Comparison of ENCODE assay signal across 10 cellular contexts in genomic region chr3:103127737-103128136, GRCh38.
DNase-seq lines count a peak whose midpoint lies in the region; ATAC-seq and TF ChIP-seq lines count a peak whose summit lies in the region.
"Had no signal": no experiment of that assay in that cellular context is flagged by ENCODE, and none has a peak within 500 bp of the region (broad histone marks: within the 10 kb centered on the region; RNA-seq: fewer than 3 reads in every experiment).

No MANE protein-coding gene starts in this region.

- WGBS in testis, 2 donors = 71 to 84% methylated on average over 1 of the region's 1 CpG

- no peaks in the 10 kb centered on the region for H3K27me3 ChIP-seq in testis
- H3K27me3 ChIP-seq: upper lobe of right lung had no signal

- no peaks in the 10 kb centered on the region for H3K36me3 Mint-ChIP-seq in CD14-positive monocyte
- H3K36me3 Mint-ChIP-seq in activated T-helper 1 cell treated with anti-CD3 and anti-CD28 coated beads, Interleukin-12 subunit alpha, Interleukin-12 subunit beta, Interleukin-2, Interleukin-4 antibody, amounts not matched to agents 30 ng/mL and 10 ng/mL and 1 ng/mL, durations not matched to agents 14 hours and 24 hours and 36 hours (ENCODE audit: low read depth) = no peaks in the 10 kb centered on the region
- H3K36me3 Mint-ChIP-seq: WTC11 had no signal

- H3K4me3 Mint-ChIP-seq in CD14-positive monocyte = no peak overlapping the region
- H3K4me3 Mint-ChIP-seq in activated T-helper 1 cell treated with anti-CD3 and anti-CD28 coated beads, Interleukin-12 subunit alpha, Interleukin-12 subunit beta, Interleukin-2, Interleukin-4 antibody, amounts not matched to agents 30 ng/mL and 10 ng/mL and 1 ng/mL, durations not matched to agents 14 hours and 24 hours and 36 hours = no peak overlapping the region
- H3K4me3 Mint-ChIP-seq: WTC11 had no signal

- no peak overlapping the region for H3K27ac Mint-ChIP-seq in CD14-positive monocyte
- H3K27ac Mint-ChIP-seq in activated T-helper 1 cell treated with anti-CD3 and anti-CD28 coated beads, Interleukin-12 subunit alpha, Interleukin-12 subunit beta, Interleukin-2, Interleukin-4 antibody, amounts not matched to agents 30 ng/mL and 10 ng/mL and 1 ng/mL, durations not matched to agents 14 hours and 24 hours and 36 hours = no peak overlapping the region
- H3K27ac Mint-ChIP-seq: WTC11 had no signal

- H3K27me3 Mint-ChIP-seq in CD14-positive monocyte (ENCODE audit: low read depth in 3 of 3) = no peaks in the 10 kb centered on the region
- H3K27me3 Mint-ChIP-seq in activated T-helper 1 cell treated with anti-CD3 and anti-CD28 coated beads, Interleukin-12 subunit alpha, Interleukin-12 subunit beta, Interleukin-2, Interleukin-4 antibody, amounts not matched to agents 30 ng/mL and 10 ng/mL and 1 ng/mL, durations not matched to agents 14 hours and 24 hours and 36 hours (ENCODE audit: insufficient read depth) = no peaks in the 10 kb centered on the region

- H3K4me1 ChIP-seq in testis = no peaks in the 10 kb centered on the region
- H3K4me1 ChIP-seq: upper lobe of right lung had no signal

- ATAC-seq in GM19023 (IDR thresholded peaks at IDR 0.05; ENCODE audit: unreplicated experiment) (peak; percentile 86), HG03457 (IDR thresholded peaks at IDR 0.05; ENCODE audit: unreplicated experiment) (peak; percentile 86)
- ATAC-seq: upper lobe of right lung, WTC11 had no signal

- no peak overlapping the region for H3K4me3 ChIP-seq in testis
- H3K4me3 ChIP-seq: upper lobe of right lung had no signal

- TF ChIP-seq CTCF in testis (IDR thresholded peaks at IDR 0.05) (no peak), CD14-positive monocyte (IDR thresholded peaks at IDR 0.05) (no peak)

- no peaks in the 10 kb centered on the region for H3K9me3 ChIP-seq in testis
- H3K9me3 ChIP-seq: upper lobe of right lung had no signal

- intact Hi-C loops in testis (cut with DNase I; ENCODE audit: low total_unique reads) = no loop called here
- intact Hi-C loops in CD14-positive monocyte (cut with micrococcal nuclease) = no loop called here
- intact Hi-C loops in activated T-helper 1 cell treated with anti-CD3 and anti-CD28 coated beads, Interleukin-12 subunit alpha, Interleukin-12 subunit beta, Interleukin-2, Interleukin-4 antibody, amounts not matched to agents 30 ng/mL and 10 ng/mL and 1 ng/mL, durations not matched to agents 14 hours and 24 hours and 36 hours (cut with micrococcal nuclease) = no loop called here

- H3K4me1 Mint-ChIP-seq in CD14-positive monocyte = no peaks in the 10 kb centered on the region
- H3K4me1 Mint-ChIP-seq in activated T-helper 1 cell treated with anti-CD3 and anti-CD28 coated beads, Interleukin-12 subunit alpha, Interleukin-12 subunit beta, Interleukin-2, Interleukin-4 antibody, amounts not matched to agents 30 ng/mL and 10 ng/mL and 1 ng/mL, durations not matched to agents 14 hours and 24 hours and 36 hours (ENCODE audit: low read depth) = no peaks in the 10 kb centered on the region
- H3K4me1 Mint-ChIP-seq: WTC11 had no signal

- H3K36me3 ChIP-seq in testis (ENCODE audit: low read depth, missing control alignments) = no peaks in the 10 kb centered on the region
- H3K36me3 ChIP-seq: upper lobe of right lung had no signal

- no peak for TF ChIP-seq POLR2A in testis (IDR thresholded peaks at IDR 0.05)

- H3K27ac ChIP-seq in testis = no peak overlapping the region
- H3K27ac ChIP-seq: upper lobe of right lung had no signal

- peak; percentile 53 for DNase-seq in H4 (ENCODE audit: low spot score)
- peak; percentile 31 for DNase-seq in iris pigment epithelial cell (ENCODE audit: low read depth)
- no peak for DNase-seq in testis
- no peak for DNase-seq in CD14-positive monocyte (ENCODE audit: low spot score)
- no peak for DNase-seq in activated T-helper 1 cell treated with anti-CD3 and anti-CD28 coated beads, Interleukin-12 subunit alpha, Interleukin-12 subunit beta, Interleukin-2, Interleukin-4 antibody, amounts not matched to agents 30 ng/mL and 10 ng/mL and 1 ng/mL, durations not matched to agents 14 hours and 24 hours and 36 hours (ENCODE audit: low spot score)
- no peak for DNase-seq in LoVo (ENCODE audit: low spot score)
- DNase-seq: upper lobe of right lung had no signal

- peaks cover 0 to 4% (median 0%) of the 10 kb centered on the region in 7 donors for H3K9me3 Mint-ChIP-seq in CD14-positive monocyte
- H3K9me3 Mint-ChIP-seq in activated T-helper 1 cell treated with anti-CD3 and anti-CD28 coated beads, Interleukin-12 subunit alpha, Interleukin-12 subunit beta, Interleukin-2, Interleukin-4 antibody, amounts not matched to agents 30 ng/mL and 10 ng/mL and 1 ng/mL, durations not matched to agents 14 hours and 24 hours and 36 hours = no peaks in the 10 kb centered on the region
- H3K9me3 Mint-ChIP-seq: WTC11 had no signal

Comparison
In these comparisons a context has a peak if more than half of its experiments do, and no peak if none do; other contexts are left out.
1. DNase-seq: peak in H4 (single experiment) and iris pigment epithelial cell (single experiment); none in testis (single experiment), CD14-positive monocyte (single experiment), activated T-helper 1 cell treated with anti-CD3 and anti-CD28 coated beads, Interleukin-12 subunit alpha, Interleukin-12 subunit beta, Interleukin-2, Interleukin-4 antibody, amounts not matched to agents 30 ng/mL and 10 ng/mL and 1 ng/mL, durations not matched to agents 14 hours and 24 hours and 36 hours (single experiment) and LoVo (single experiment).